In the genomic region with DNA sequence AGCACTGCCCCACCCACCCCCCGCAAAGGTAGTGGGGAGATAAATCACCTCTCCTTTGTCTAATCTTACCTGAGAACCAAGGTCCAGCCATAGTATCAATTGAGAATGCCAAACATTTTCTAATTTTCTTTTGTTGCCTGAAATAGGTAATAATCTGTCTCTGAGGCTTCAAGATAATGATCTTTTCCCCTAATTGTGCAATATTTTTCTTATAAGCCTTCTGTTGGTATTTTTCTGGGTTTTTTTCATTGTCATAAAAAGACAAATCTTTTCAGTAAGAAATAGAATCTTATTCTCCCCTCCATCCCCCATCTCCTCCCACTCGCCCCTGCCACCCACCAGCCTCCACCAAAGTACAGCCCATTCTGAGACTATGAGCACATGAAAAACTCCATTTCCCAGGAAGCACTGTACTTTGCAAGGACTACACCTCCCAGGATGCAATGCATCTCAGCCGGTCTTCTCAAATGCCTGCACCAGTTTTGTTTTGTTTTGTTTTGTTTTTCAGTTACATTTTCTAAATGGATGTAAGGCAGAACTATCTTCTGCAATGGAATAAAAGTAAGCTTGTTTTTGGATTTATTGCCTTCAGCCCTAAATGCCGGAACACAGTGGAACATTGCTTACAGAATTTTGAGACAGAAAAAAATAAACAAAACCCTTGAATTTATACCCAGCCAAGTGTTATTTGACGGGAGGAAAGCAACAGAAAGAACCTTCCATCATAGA, we compare ENCODE assay signal across 9 cellular contexts.
A peak's percentile ranks its signal among the peaks of the same experiment; 100 is the strongest.
DNase-seq lines count a peak whose midpoint lies in the region; ATAC-seq and TF ChIP-seq lines count a peak whose summit lies in the region.
"Had no signal": no experiment of that assay in that cellular context is flagged by ENCODE, and none has a peak within 500 bp of the region (broad histone marks: within the 10 kb centered on the region; RNA-seq: fewer than 3 reads in every experiment).

No MANE protein-coding gene starts in this region.

- no peaks in the 10 kb centered on the region for H3K36me3 Mint-ChIP-seq in CD4-positive, alpha-beta T cell (ENCODE audit: low read depth)

- peaks cover 3% of the 10 kb centered on the region for H3K9me3 Mint-ChIP-seq in CD4-positive, alpha-beta T cell

- TF ChIP-seq POLR2A in esophagus squamous epithelium (IDR thresholded peaks at IDR 0.05) = no peak

- H3K4me1 Mint-ChIP-seq in CD4-positive, alpha-beta T cell (ENCODE audit: low read depth) = no peaks in the 10 kb centered on the region

- H3K4me3 ChIP-seq in SK-N-MC = peak overlapping the region; percentile 31; the same call in 1 of the 2 replicates
- H3K4me3 ChIP-seq in esophagus squamous epithelium = peak overlapping the region in 3 of 4 donors; percentile 32 to 51 (median 35)
- H3K4me3 ChIP-seq: body of pancreas, thyroid gland had no signal

- H3K27me3 Mint-ChIP-seq in CD4-positive, alpha-beta T cell = peaks cover 5% of the 10 kb centered on the region

- H3K27ac Mint-ChIP-seq in CD4-positive, alpha-beta T cell = no peak overlapping the region

- CTCF ChIA-PET in CD4-positive, alpha-beta T cell (lab: Charles Lee) = no interaction called here

- POLR2A ChIA-PET in CD4-positive, alpha-beta T cell (lab: Charles Lee) = no interaction called here

- in situ Hi-C loops in GM13976 (cut with MboI; ENCODE audit: low sequenced_read_pairs, unreplicated experiment) = no loop called here

- ATAC-seq in GM21528 (IDR thresholded peaks at IDR 0.05; ENCODE audit: low FRiP score, unreplicated experiment) (peak; percentile 95), HG03575 (IDR thresholded peaks at IDR 0.05; ENCODE audit: extremely low read depth, insufficient number of reproducible peaks, low FRiP score, unreplicated experiment) (peak; percentile 95)
- no peak for ATAC-seq in CD4-positive, alpha-beta T cell (ENCODE audit: poor library complexity)
- ATAC-seq: body of pancreas had no signal

- no peak overlapping the region for H3K4me3 Mint-ChIP-seq in CD4-positive, alpha-beta T cell

- H3K36me3 ChIP-seq in SK-N-MC (ENCODE audit: insufficient read depth, low read length) = no peaks in the 10 kb centered on the region
- no peaks in the 10 kb centered on the region for H3K36me3 ChIP-seq in esophagus squamous epithelium
- H3K36me3 ChIP-seq: thyroid gland had no signal

- H3K27ac ChIP-seq in SK-N-MC (no peak overlapping the region), esophagus squamous epithelium (peak overlapping the region in 1 of 4 donors; percentile 1)
- H3K27ac ChIP-seq in CD4-positive, alpha-beta T cell (ENCODE audit: low read depth, low read length) = no peak overlapping the region
- H3K27ac ChIP-seq: body of pancreas, thyroid gland had no signal

- intact Hi-C loops in esophagus squamous epithelium (cut with DNase I) = no loop called here
- intact Hi-C loops in CD4-positive, alpha-beta T cell (cut with DNase I, micrococcal nuclease) = no loop called here

- peak; percentile 50 for DNase-seq in GM13976 (ENCODE audit: low spot score)
- DNase-seq in SK-N-MC (ENCODE audit: low read depth, low spot score) = no peak
- DNase-seq in esophagus squamous epithelium (lab: John Stamatoyannopoulos, UW) = no peak
- peak; percentile 4 for DNase-seq in occipital lobe (lab: John Stamatoyannopoulos, UW)
- DNase-seq in CD4-positive, alpha-beta T cell = no peak

- 29 to 44% methylated on average over 5 of the region's 5 CpGs for WGBS in esophagus squamous epithelium, 2 donors

- peaks cover 0 to 3% (median 0%) of the 10 kb centered on the region in 4 donors for H3K27me3 ChIP-seq in esophagus squamous epithelium
- H3K27me3 ChIP-seq in CD4-positive, alpha-beta T cell (ENCODE audit: control insufficient read depth, insufficient read depth, low read length) = no peaks in the 10 kb centered on the region
- H3K27me3 ChIP-seq: body of pancreas, thyroid gland had no signal

- TF ChIP-seq CTCF in GM13976 (IDR thresholded peaks at IDR 0.05; ENCODE audit: borderline replicate concordance, control extremely low read depth, extremely low read depth, insufficient read depth, missing control alignments) (no peak), esophagus squamous epithelium (IDR thresholded peaks at IDR 0.05) (no peak)
- TF ChIP-seq CTCF in CD4-positive, alpha-beta T cell (IDR thresholded peaks at IDR 0.05) = no peak

- H3K4me1 ChIP-seq in esophagus squamous epithelium = peaks cover 0 to 15% (median 0%) of the 10 kb centered on the region in 3 donors
- H3K4me1 ChIP-seq: body of pancreas, thyroid gland had no signal

- H3K9me3 ChIP-seq in SK-N-MC (ENCODE audit: low read depth, low read length) = no peaks in the 10 kb centered on the region
- no peaks in the 10 kb centered on the region for H3K9me3 ChIP-seq in esophagus squamous epithelium
- no peaks in the 10 kb centered on the region for H3K9me3 ChIP-seq in CD4-positive, alpha-beta T cell (ENCODE audit: control insufficient read depth, low read length)
- H3K9me3 ChIP-seq: body of pancreas, thyroid gland had no signal

- no peak overlapping the region for H3K9ac ChIP-seq in SK-N-MC (ENCODE audit: insufficient read length)

Comparison
In these comparisons a context has a peak if more than half of its experiments do, and no peak if none do; other contexts are left out.
1. DNase-seq: peak in GM13976 (single experiment) and occipital lobe (single experiment); none in SK-N-MC (single experiment), esophagus squamous epithelium (single experiment) and CD4-positive, alpha-beta T cell (0 of 10).